ENCODE assay signal across 18 cellular contexts in the genomic region with DNA sequence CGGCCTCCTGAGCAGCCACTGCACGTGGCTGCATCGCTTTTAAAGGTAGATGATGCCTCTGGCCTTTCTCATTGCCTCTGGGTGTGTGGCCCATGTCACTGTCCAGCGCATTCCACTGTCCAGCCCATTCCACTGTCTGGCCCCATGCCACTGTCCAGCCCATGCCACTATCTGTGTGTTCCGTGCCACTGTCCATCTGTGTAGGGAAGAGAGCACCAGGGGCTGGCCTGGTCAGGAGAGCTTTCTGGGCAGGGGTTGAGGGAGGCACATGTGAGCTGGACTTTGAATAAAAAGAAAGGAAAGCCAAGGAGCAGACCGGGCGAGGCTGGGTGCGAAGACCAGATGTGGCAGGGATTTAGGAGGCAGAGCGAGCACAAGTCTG.
DNase-seq lines count a peak whose midpoint lies in the region; ATAC-seq and TF ChIP-seq lines count a peak whose summit lies in the region.
"Had no signal": no experiment of that assay in that cellular context is flagged by ENCODE, and none has a peak within 500 bp of the region (broad histone marks: within the 10 kb centered on the region; RNA-seq: fewer than 3 reads in every experiment).

No MANE protein-coding gene starts in this region.

- CTCF ChIA-PET in SK-N-SH (lab: Yijun Ruan, JAX), result no interaction called here

- H3K4me1 ChIP-seq in SK-N-SH (ENCODE audit: control insufficient read depth in 1 of 2, insufficient read depth in 2 of 2, low read depth in 1 of 2, low read length in 1 of 2) (peaks cover 0 to 3% of the 10 kb centered on the region in 2 experiments; a peak in 1 of 4 replicates), mucosa of descending colon (ENCODE audit: low read depth) (peaks cover 32% of the 10 kb centered on the region), upper lobe of left lung (peaks cover 0 to 46% (median 37%) of the 10 kb centered on the region in 4 donors)
- H3K4me1 ChIP-seq: BE2C had no signal

- TF ChIP-seq RAD21 in SK-N-SH (IDR thresholded peaks at IDR 0.05; ENCODE audit: low read length), result no peak

- 88% methylated on average over 8 of the region's 9 CpGs for WGBS in SK-N-SH (ENCODE audit: low lambda C conversion rate)
- WGBS in upper lobe of left lung, 2 donors, result 91% methylated on average over 8 to 9 of the region's 9 CpGs

- H2AFZ ChIP-seq in SK-N-SH (ENCODE audit: low read depth), result no peak overlapping the region

- no peak for TF ChIP-seq CTCF in SK-N-SH (IDR thresholded peaks at IDR 0.05)
- TF ChIP-seq CTCF in VCaP (conservative IDR thresholded peaks at IDR 0.05), result no peak
- no peak for TF ChIP-seq CTCF in mucosa of descending colon (IDR thresholded peaks at IDR 0.05)
- no peak for TF ChIP-seq CTCF in upper lobe of left lung (IDR thresholded peaks at IDR 0.05)

- DNase-seq in SK-N-SH, result no peak
- no peak for DNase-seq in mucosa of descending colon
- no peak for DNase-seq in upper lobe of left lung
- DNase-seq in NCI-H2196 (lab: John Stamatoyannopoulos, UW; ENCODE audit: unreplicated experiment), result no peak
- DNase-seq in GM03348 (ENCODE audit: low spot score), result no peak
- DNase-seq: 8988T; BE2C; CD4-positive, alpha-beta memory T cell; MV-4-11; NCI-H1417; NCI-H1930; NCI-H446 treated with DMSO at 0.1 percent for 48 hours; OCI-M1 had no signal

- no peaks in the 10 kb centered on the region for H3K9me2 ChIP-seq in SK-N-SH

- H3F3A ChIP-seq in SK-N-SH (replicated peaks; ENCODE audit: insufficient read depth), result no peaks in the 10 kb centered on the region

- H3K4me3 ChIP-seq in SK-N-SH (ENCODE audit: low read depth in 2 of 2, low read length in 1 of 2), result no peak overlapping the region
- H3K4me3 ChIP-seq in mucosa of descending colon, result no peak overlapping the region
- no peak overlapping the region for H3K4me3 ChIP-seq in upper lobe of left lung
- H3K4me3 ChIP-seq: HAP-1, K562 had no signal

- TF ChIP-seq EP300 in SK-N-SH (IDR thresholded peaks at IDR 0.05; ENCODE audit: borderline replicate concordance in 1 of 2, low read depth in 1 of 2, low read length in 1 of 2) (no peak), upper lobe of left lung (IDR thresholded peaks at IDR 0.05) (no peak)

- no peaks in the 10 kb centered on the region for H3K79me2 ChIP-seq in SK-N-SH (ENCODE audit: insufficient read depth)

- H3K27me3 ChIP-seq in SK-N-SH (ENCODE audit: insufficient read depth) (no peaks in the 10 kb centered on the region), upper lobe of left lung (no peaks in the 10 kb centered on the region)
- H3K27me3 ChIP-seq: BE2C had no signal

- H3K9ac ChIP-seq in SK-N-SH, result no peak overlapping the region

- no peak overlapping the region for H3K27ac ChIP-seq in SK-N-SH (ENCODE audit: low read depth in 2 of 2, low read length in 1 of 2)
- H3K27ac ChIP-seq in VCaP, result peak overlapping the region; percentile 16; the same call in 1 of the 2 replicates
- peak overlapping the region in 2 of 4 donors; percentile 53 to 79 for H3K27ac ChIP-seq in upper lobe of left lung

- no peak overlapping the region for H3K4me2 ChIP-seq in SK-N-SH

- no peak for TF ChIP-seq POLR2A in upper lobe of left lung (IDR thresholded peaks at IDR 0.05)

- POLR2A ChIA-PET in SK-N-SH (lab: Yijun Ruan, JAX), result no interaction called here

- no peaks in the 10 kb centered on the region for H3K9me3 ChIP-seq in SK-N-SH
- H3K9me3 ChIP-seq in mucosa of descending colon, result no peaks in the 10 kb centered on the region
- no peaks in the 10 kb centered on the region for H3K9me3 ChIP-seq in upper lobe of left lung
- H3K9me3 ChIP-seq: BE2C, HAP-1 had no signal

- H4K20me1 ChIP-seq in SK-N-SH (ENCODE audit: insufficient read depth), result no peaks in the 10 kb centered on the region

- ATAC-seq in SK-N-SH treated with all-trans-retinoic acid at 6 μM for 48 hours, result no peak
- ATAC-seq in mucosa of descending colon, result peak; percentile 5
- peak; percentile 29 to 35 for ATAC-seq in upper lobe of left lung (ENCODE audit: low FRiP score in 2 of 2)
- no peak for ATAC-seq in HG02852 (IDR thresholded peaks at IDR 0.05; ENCODE audit: unreplicated experiment)
- ATAC-seq: K562 had no signal

- intact Hi-C loops in mucosa of descending colon (cut with DNase I, micrococcal nuclease), result no loop called here

- H3K36me3 ChIP-seq in SK-N-SH (replicated peaks in 1 of 2; ENCODE audit: control insufficient read depth in 1 of 2, insufficient read depth in 2 of 2, low read length in 1 of 2) (no peaks in the 10 kb centered on the region), mucosa of descending colon (ENCODE audit: low read depth) (no peaks in the 10 kb centered on the region), upper lobe of left lung (no peaks in the 10 kb centered on the region)
- H3K36me3 ChIP-seq: BE2C, HAP-1 had no signal

TF ChIP-seq in SK-N-SH, 30 proteins besides CTCF, POLR2A, EP300 and RAD21:
- TF ChIP-seq REST (IDR thresholded peaks at IDR 0.05; ENCODE audit: low read depth, low read length) (0 out of 2 replicates have a peak, but pooled peaks have one; percentile 9), FOXJ3 (CRISPR knock-in tag; IDR thresholded peaks at IDR 0.05) (no peak)

TF ChIP-seq in SK-N-SH treated with all-trans-retinoic acid at 6 μM for 48 hours, 23 proteins besides CTCF, POLR2A, EP300 and RAD21:
- TF ChIP-seq BACH2 (CRISPR knock-in tag; IDR thresholded peaks at IDR 0.05; ENCODE audit: borderline replicate concordance) (no peak), ZNF8 (CRISPR knock-in tag; IDR thresholded peaks at IDR 0.05) (no peak), CSDC2 (CRISPR knock-in tag; IDR thresholded peaks at IDR 0.05) (no peak), ZFP30 (CRISPR knock-in tag; IDR thresholded peaks at IDR 0.05) (no peak), ESRRG (CRISPR knock-in tag; IDR thresholded peaks at IDR 0.05) (no peak), SNAI2 (CRISPR knock-in tag; IDR thresholded peaks at IDR 0.05) (no peak), TCF4 (CRISPR knock-in tag; IDR thresholded peaks at IDR 0.05; ENCODE audit: borderline replicate concordance) (no peak), ZNF70 (CRISPR knock-in tag; IDR thresholded peaks at IDR 0.05) (no peak), ZC3H10 (CRISPR knock-in tag; IDR thresholded peaks at IDR 0.05) (no peak), ZNF565 (CRISPR knock-in tag; conservative IDR thresholded peaks at IDR 0.05; ENCODE audit: low read depth) (no peak)
- TF ChIP-seq, protein P1, sequence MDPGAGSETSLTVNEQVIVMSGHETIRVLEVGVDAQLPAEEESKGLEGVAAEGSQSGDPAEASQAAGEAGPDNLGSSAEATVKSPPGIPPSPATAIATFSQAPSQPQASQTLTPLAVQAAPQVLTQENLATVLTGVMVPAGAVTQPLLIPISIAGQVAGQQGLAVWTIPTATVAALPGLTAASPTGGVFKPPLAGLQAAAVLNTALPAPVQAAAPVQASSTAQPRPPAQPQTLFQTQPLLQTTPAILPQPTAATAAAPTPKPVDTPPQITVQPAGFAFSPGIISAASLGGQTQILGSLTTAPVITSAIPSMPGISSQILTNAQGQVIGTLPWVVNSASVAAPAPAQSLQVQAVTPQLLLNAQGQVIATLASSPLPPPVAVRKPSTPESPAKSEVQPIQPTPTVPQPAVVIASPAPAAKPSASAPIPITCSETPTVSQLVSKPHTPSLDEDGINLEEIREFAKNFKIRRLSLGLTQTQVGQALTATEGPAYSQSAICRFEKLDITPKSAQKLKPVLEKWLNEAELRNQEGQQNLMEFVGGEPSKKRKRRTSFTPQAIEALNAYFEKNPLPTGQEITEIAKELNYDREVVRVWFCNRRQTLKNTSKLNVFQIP (CRISPR knock-in tag; IDR thresholded peaks at IDR 0.05; ENCODE audit: borderline replicate concordance, low read depth), result no peak
- TF ChIP-seq, protein P2, sequence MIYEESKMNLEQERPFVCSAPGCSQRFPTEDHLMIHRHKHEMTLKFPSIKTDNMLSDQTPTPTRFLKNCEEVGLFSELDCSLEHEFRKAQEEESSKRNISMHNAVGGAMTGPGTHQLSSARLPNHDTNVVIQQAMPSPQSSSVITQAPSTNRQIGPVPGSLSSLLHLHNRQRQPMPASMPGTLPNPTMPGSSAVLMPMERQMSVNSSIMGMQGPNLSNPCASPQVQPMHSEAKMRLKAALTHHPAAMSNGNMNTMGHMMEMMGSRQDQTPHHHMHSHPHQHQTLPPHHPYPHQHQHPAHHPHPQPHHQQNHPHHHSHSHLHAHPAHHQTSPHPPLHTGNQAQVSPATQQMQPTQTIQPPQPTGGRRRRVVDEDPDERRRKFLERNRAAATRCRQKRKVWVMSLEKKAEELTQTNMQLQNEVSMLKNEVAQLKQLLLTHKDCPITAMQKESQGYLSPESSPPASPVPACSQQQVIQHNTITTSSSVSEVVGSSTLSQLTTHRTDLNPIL (CRISPR knock-in tag; IDR thresholded peaks at IDR 0.05; ENCODE audit: low read depth), result no peak
- TF ChIP-seq, protein P3, sequence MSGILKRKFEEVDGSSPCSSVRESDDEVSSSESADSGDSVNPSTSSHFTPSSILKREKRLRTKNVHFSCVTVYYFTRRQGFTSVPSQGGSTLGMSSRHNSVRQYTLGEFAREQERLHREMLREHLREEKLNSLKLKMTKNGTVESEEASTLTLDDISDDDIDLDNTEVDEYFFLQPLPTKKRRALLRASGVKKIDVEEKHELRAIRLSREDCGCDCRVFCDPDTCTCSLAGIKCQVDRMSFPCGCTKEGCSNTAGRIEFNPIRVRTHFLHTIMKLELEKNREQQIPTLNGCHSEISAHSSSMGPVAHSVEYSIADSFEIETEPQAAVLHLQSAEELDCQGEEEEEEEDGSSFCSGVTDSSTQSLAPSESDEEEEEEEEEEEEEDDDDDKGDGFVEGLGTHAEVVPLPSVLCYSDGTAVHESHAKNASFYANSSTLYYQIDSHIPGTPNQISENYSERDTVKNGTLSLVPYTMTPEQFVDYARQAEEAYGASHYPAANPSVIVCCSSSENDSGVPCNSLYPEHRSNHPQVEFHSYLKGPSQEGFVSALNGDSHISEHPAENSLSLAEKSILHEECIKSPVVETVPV (CRISPR knock-in tag; IDR thresholded peaks at IDR 0.05), result no peak

Comparison
In these comparisons a context has a peak if more than half of its experiments do, and no peak if none do; other contexts are left out.
1. ATAC-seq: peak in mucosa of descending colon (single experiment) and upper lobe of left lung (2 of 2); none in SK-N-SH treated with all-trans-retinoic acid at 6 μM for 48 hours (single experiment) and HG02852 (single experiment).